Comparison of ENCODE assay signal across 8 cellular contexts in genomic region chr17:75412455-75413317, GRCh38. TPM values are rescaled to one million over a fixed set of nuclear protein-coding genes. Genes with fewer than 3 reads are reported as not detected.
DNase-seq lines count a peak whose midpoint lies in the region; ATAC-seq and TF ChIP-seq lines count a peak whose summit lies in the region.

No MANE protein-coding gene starts in this region.

- H3K36me3 ChIP-seq in gastrocnemius medialis, result no peaks in the 10 kb centered on the region

- intact Hi-C loops in gastrocnemius medialis (cut with DNase I; ENCODE audit: low total_unique reads), result no loop called here

- peaks cover 22% of the 10 kb centered on the region for H3K4me1 Mint-ChIP-seq in T-helper 1 cell treated with Interleukin-12 subunit alpha and Interleukin-12 subunit beta and Interleukin-4 antibody, amounts not matched to agents 30 μg/mL and 1 μg/mL, for 36 hours (ENCODE audit: low read depth)

- H3K27ac ChIP-seq in gastrocnemius medialis, result no peak overlapping the region

- no peaks in the 10 kb centered on the region for H3K27me3 ChIP-seq in gastrocnemius medialis

- ATAC-seq in GM21528 (IDR thresholded peaks at IDR 0.05; ENCODE audit: low FRiP score, unreplicated experiment) (peak; percentile 52), gastrocnemius medialis (peak; percentile 23 to 85), GM21786 (IDR thresholded peaks at IDR 0.05; ENCODE audit: unreplicated experiment) (no peak)

- no peaks in the 10 kb centered on the region for H3K36me3 Mint-ChIP-seq in T-helper 1 cell treated with Interleukin-12 subunit alpha and Interleukin-12 subunit beta and Interleukin-4 antibody, amounts not matched to agents 30 μg/mL and 1 μg/mL, for 36 hours (ENCODE audit: low read depth)

- H3K9me3 Mint-ChIP-seq in T-helper 1 cell treated with Interleukin-12 subunit alpha and Interleukin-12 subunit beta and Interleukin-4 antibody, amounts not matched to agents 30 μg/mL and 1 μg/mL, for 36 hours, result no peaks in the 10 kb centered on the region

- peak; percentile 55 for DNase-seq in Ammon's horn (ENCODE audit: low spot score)
- DNase-seq in NCI-H1694 (lab: John Stamatoyannopoulos, UW), result peak; percentile 62
- DNase-seq in amygdala (lab: John Stamatoyannopoulos, UW), result peak in 33 of 56 donors; percentile 3 to 71 (median 25)
- peak; percentile 40 to 66 for DNase-seq in hippocampal formation (lab: John Stamatoyannopoulos, UW)
- DNase-seq in gastrocnemius medialis, result peak in 1 of 2 donors; percentile 56

- H3K4me1 ChIP-seq in gastrocnemius medialis, result peaks cover 0 to 6% of the 10 kb centered on the region in 2 donors

- peak; percentile 76 to 88 (median 79) for TF ChIP-seq CTCF in gastrocnemius medialis (IDR thresholded peaks at IDR 0.05 in 4 of 5, conservative IDR thresholded peaks at IDR 0.05 in 1 of 5)

- no peaks in the 10 kb centered on the region for H3K9me3 ChIP-seq in gastrocnemius medialis

- H3K27me3 Mint-ChIP-seq in T-helper 1 cell treated with Interleukin-12 subunit alpha and Interleukin-12 subunit beta and Interleukin-4 antibody, amounts not matched to agents 30 μg/mL and 1 μg/mL, for 36 hours (ENCODE audit: low read depth), result peaks cover 20% of the 10 kb centered on the region

- H3K27ac Mint-ChIP-seq in T-helper 1 cell treated with Interleukin-12 subunit alpha and Interleukin-12 subunit beta and Interleukin-4 antibody, amounts not matched to agents 30 μg/mL and 1 μg/mL, for 36 hours, result peak overlapping the region; percentile 55

- in situ Hi-C loops in gastrocnemius medialis (cut with MboI; ENCODE audit: low sequenced_read_pairs in 4 of 4), result loop anchor here in 3 of 4 donors (5.0 to 10.0 kb wide), 3 partner anchors 80 to 88 kb away; no protein-coding TSS in a partner anchor

- H3K4me3 ChIP-seq in gastrocnemius medialis, result peak overlapping the region in 2 of 4 donors; percentile 17 to 21

- peak overlapping the region; percentile 39 for H3K4me3 Mint-ChIP-seq in T-helper 1 cell treated with Interleukin-12 subunit alpha and Interleukin-12 subunit beta and Interleukin-4 antibody, amounts not matched to agents 30 μg/mL and 1 μg/mL, for 36 hours

- TF ChIP-seq POLR2A in gastrocnemius medialis (IDR thresholded peaks at IDR 0.05), result no peak

RNA-seq across cellular contexts. Expression of gene GRB2, which starts 7.2 kb away (rescaled TPM):
- 10 to 100 TPM; 41.7 to 88.5 (median 68.8) TPM for total RNA-seq in gastrocnemius medialis

RNA-seq across cellular contexts. Expression of gene TMEM94, which starts 43.7 kb away (rescaled TPM):
- 10 to 100 TPM; 56.5 to 85.5 (median 60.0) TPM for total RNA-seq in gastrocnemius medialis
